ENCODE assay signal across 25 cellular contexts in genomic region chr20:822651-823325, GRCh38. TPM values are rescaled to one million over a fixed set of nuclear protein-coding genes. Genes with fewer than 3 reads are reported as not detected.
A peak's percentile ranks its signal among the peaks of the same experiment; 100 is the strongest.
DNase-seq lines count a peak whose midpoint lies in the region; ATAC-seq and TF ChIP-seq lines count a peak whose summit lies in the region.
"Had no signal": no experiment of that assay in that cellular context is flagged by ENCODE, and none has a peak within 500 bp of the region (broad histone marks: within the 10 kb centered on the region; RNA-seq: fewer than 3 reads in every experiment).

No MANE protein-coding gene starts in this region.

- no peak overlapping the region for H3K27ac Mint-ChIP-seq in endodermal cell
- H3K27ac Mint-ChIP-seq in neural crest cell (ENCODE audit: unreplicated experiment) = peak overlapping the region; percentile 88
- H3K27ac Mint-ChIP-seq: activated CD8-positive, alpha-beta T cell treated with anti-CD3 and anti-CD28 coated beads, Interleukin-2, amount 10 ng/mL, durations not matched to agents 7 days and 5 days; stimulated activated memory B cell treated with anti-CD40 and anti-IgM and Interleukin-4, amounts not matched to agents 10 μg/mL and 1 μg/mL and 100 μg/mL, for 72 hours had no signal

- H3K9ac ChIP-seq in endodermal cell (ENCODE audit: extremely low read depth, low read length, poor library complexity, severe bottlenecking) = no peak overlapping the region

- H3K4me1 ChIP-seq in endodermal cell (ENCODE audit: control insufficient read depth, insufficient read depth, low read length) = no peaks in the 10 kb centered on the region
- H3K4me1 ChIP-seq: breast epithelium, sigmoid colon, SJCRH30 had no signal

- H3K9me3 ChIP-seq in endodermal cell (ENCODE audit: control insufficient read depth, low read length) = no peaks in the 10 kb centered on the region
- H3K9me3 ChIP-seq: breast epithelium, neutrophil, psoas muscle, sigmoid colon, SJCRH30 had no signal

- H3K36me3 ChIP-seq in endodermal cell (ENCODE audit: control insufficient read depth, insufficient read depth, low read length) = no peaks in the 10 kb centered on the region
- H3K36me3 ChIP-seq: breast epithelium, neutrophil, sigmoid colon, SJCRH30 had no signal

- H3K27ac ChIP-seq in endodermal cell (ENCODE audit: low read depth, low read length) = peak overlapping the region; percentile 85
- H3K27ac ChIP-seq: breast epithelium, neutrophil, sigmoid colon, SJCRH30 had no signal

- TF ChIP-seq CTCF in GM20000 (IDR thresholded peaks at IDR 0.05; ENCODE audit: extremely low read depth, missing control alignments) = no peak
- no peak for TF ChIP-seq CTCF in endodermal cell (conservative IDR thresholded peaks at IDR 0.05)
- no peak for TF ChIP-seq CTCF in neural crest cell (conservative IDR thresholded peaks at IDR 0.05)

- H3K4me1 Mint-ChIP-seq in endodermal cell (no peaks in the 10 kb centered on the region), neural crest cell (peaks cover 15% of the 10 kb centered on the region)

- no peaks in the 10 kb centered on the region for H3K27me3 ChIP-seq in endodermal cell (ENCODE audit: control insufficient read depth, insufficient read depth, low read length, poor library complexity, severe bottlenecking)
- H3K27me3 ChIP-seq: breast epithelium, neutrophil, sigmoid colon, SJCRH30 had no signal

- H3K27me3 Mint-ChIP-seq in endodermal cell (ENCODE audit: insufficient read depth) (no peaks in the 10 kb centered on the region), neural crest cell (ENCODE audit: low read depth) (no peaks in the 10 kb centered on the region)

- DNase-seq in GM20000 (ENCODE audit: low spot score) = peak; percentile 3
- peak; percentile 93 to 99 for DNase-seq in NCI-H526 (lab: John Stamatoyannopoulos, UW)
- DNase-seq in endodermal cell = no peak
- DNase-seq in neural crest cell (ENCODE audit: low read depth, low spot score) = no peak
- DNase-seq in NCI-H1436 (lab: John Stamatoyannopoulos, UW) = no peak
- no peak for DNase-seq in GM19238 (ENCODE audit: insufficient read length, low spot score)
- DNase-seq: activated CD8-positive, alpha-beta T cell treated with anti-CD3 and anti-CD28 coated beads, Interleukin-2, amount 10 ng/mL, durations not matched to agents 7 days and 5 days; activated naive CD4-positive, alpha-beta T cell treated with anti-CD3 and anti-CD28 coated beads, Interleukin-2, amount 50 U/mL, for 16 hours; activated T-cell treated with anti-CD3 and anti-CD28 coated beads, Interleukin-2, amount 50 U/mL, for 48 hours; amygdala; effector memory CD4-positive, alpha-beta T cell; erythroblast; NCI-H1105; NCI-H2029; psoas muscle; SJCRH30; stimulated activated CD4-positive, alpha-beta T cell treated with anti-CD3 and anti-CD28 coated beads, Interleukin-4, amount 100 ng/mL, for 24 hours; substantia nigra had no signal

- ATAC-seq in HG03135 (IDR thresholded peaks at IDR 0.05; ENCODE audit: unreplicated experiment) = no peak
- ATAC-seq: activated CD4-positive, CD25-positive, alpha-beta regulatory T cell treated with anti-CD3 and anti-CD28 coated beads, Interleukin-2, amount 50 U/mL, for 24 hours; activated CD8-positive, alpha-beta T cell treated with anti-CD3 and anti-CD28 coated beads, Interleukin-2, amount 10 ng/mL, durations not matched to agents 7 days and 5 days; stimulated activated memory B cell treated with anti-CD40 and anti-IgM and Interleukin-4, amounts not matched to agents 10 μg/mL and 1 μg/mL and 100 μg/mL, for 72 hours had no signal

- H3K9me3 Mint-ChIP-seq in endodermal cell (peaks cover 12% of the 10 kb centered on the region), neural crest cell (no peaks in the 10 kb centered on the region)
- H3K9me3 Mint-ChIP-seq: stimulated activated memory B cell treated with anti-CD40 and anti-IgM and Interleukin-4, amounts not matched to agents 10 μg/mL and 1 μg/mL and 100 μg/mL, for 72 hours had no signal

- H3K36me3 Mint-ChIP-seq in endodermal cell (ENCODE audit: low read depth) = no peaks in the 10 kb centered on the region
- H3K36me3 Mint-ChIP-seq in neural crest cell (ENCODE audit: low read depth) = no peaks in the 10 kb centered on the region
- H3K36me3 Mint-ChIP-seq: stimulated activated memory B cell treated with anti-CD40 and anti-IgM and Interleukin-4, amounts not matched to agents 10 μg/mL and 1 μg/mL and 100 μg/mL, for 72 hours had no signal

- WGBS in endodermal cell (ENCODE audit: insufficient coverage in 1 of 2, insufficient read length in 1 of 2), 2 experiments = 89 to 95% methylated on average over 6 to 7 of the region's 7 CpGs

- H3K4me3 Mint-ChIP-seq in endodermal cell (no peak overlapping the region), neural crest cell (no peak overlapping the region)
- H3K4me3 Mint-ChIP-seq: activated CD8-positive, alpha-beta T cell treated with anti-CD3 and anti-CD28 coated beads, Interleukin-2, amount 10 ng/mL, durations not matched to agents 7 days and 5 days; stimulated activated memory B cell treated with anti-CD40 and anti-IgM and Interleukin-4, amounts not matched to agents 10 μg/mL and 1 μg/mL and 100 μg/mL, for 72 hours had no signal

- no peak overlapping the region for H3K4me3 ChIP-seq in endodermal cell (ENCODE audit: low read length)
- H3K4me3 ChIP-seq: breast epithelium, psoas muscle, sigmoid colon, SJCRH30 had no signal

RNA-seq across cellular contexts. Expression of gene FAM110A, which starts 10.7 kb away (rescaled TPM):
- total RNA-seq in endodermal cell (10 to 100 TPM; 12.1 to 16.9 TPM), neural crest cell (16.8 and 17.4 TPM in 2 replicates)
- 19.3 TPM for polyA plus RNA-seq in endodermal cell (2013, experiment 1 of 2)
- 18.7 TPM for polyA plus RNA-seq in endodermal cell (2013, experiment 2 of 2)

RNA-seq across cellular contexts. Expression of gene SLC52A3, which starts 54.5 kb away (rescaled TPM):
- total RNA-seq in endodermal cell (1 to 10 TPM; 3.1 to 5.7 TPM), neural crest cell (not detected in 2 replicates)
- 2.1 TPM for polyA plus RNA-seq in endodermal cell (2013, experiment 1 of 2)
- 0.95 TPM for polyA plus RNA-seq in endodermal cell (2013, experiment 2 of 2)
- total RNA-seq: activated CD8-positive, alpha-beta T cell treated with anti-CD3 and anti-CD28 coated beads, Interleukin-2, amount 10 ng/mL, durations not matched to agents 7 days and 5 days; RPMI7951; SJCRH30 had no signal

Comparison
In these comparisons a context has a peak if more than half of its experiments do, and no peak if none do; other contexts are left out.
1. DNase-seq: peak in GM20000 (single experiment) and NCI-H526 (2 of 2); none in endodermal cell (single experiment), neural crest cell (single experiment), NCI-H1436 (single experiment) and GM19238 (single experiment).